Comparison of ENCODE assay signal across 1 cellular context in genomic region chr7:40571796-40572195, GRCh38.
TF ChIP-seq lines count a peak whose summit lies in the region.

No MANE protein-coding gene starts in this region.

TF ChIP-seq in GM23338, 12 proteins besides CTCF, POLR2A, EP300 and RAD21 (continued from another document):
- TF ChIP-seq REST (IDR thresholded peaks at IDR 0.05; ENCODE audit: unreplicated experiment) (no peak), EZH2 (IDR thresholded peaks at IDR 0.05; ENCODE audit: low read depth, unreplicated experiment) (no peak), ZNF331 (CRISPR knock-in tag; IDR thresholded peaks at IDR 0.05; ENCODE audit: low read depth) (no peak)
